In the genomic region with DNA sequence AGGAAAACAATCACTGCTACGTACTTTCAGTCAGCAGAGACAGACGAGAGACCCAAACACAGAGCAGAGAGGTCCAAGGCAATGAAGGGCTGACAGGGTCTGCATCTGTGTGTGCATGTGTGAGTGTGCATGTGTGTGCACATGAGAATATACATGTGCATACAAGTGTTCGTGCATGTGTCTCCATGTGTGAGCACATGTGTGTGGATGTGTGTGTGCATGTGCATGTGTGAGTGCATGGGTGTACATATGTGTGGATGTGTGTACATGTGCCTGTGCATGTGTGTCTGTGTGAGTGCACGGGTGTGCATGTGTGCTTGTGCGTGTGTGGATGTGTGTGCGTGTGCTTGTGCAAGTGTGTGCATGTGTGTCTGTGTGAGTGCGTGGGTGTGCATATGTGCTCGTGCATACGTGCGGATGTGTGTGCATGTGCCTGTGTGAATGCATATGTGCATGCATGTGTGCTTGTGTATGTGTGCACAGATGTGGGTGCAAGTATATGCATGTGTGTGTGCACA, we compare ENCODE assay signal across 17 cellular contexts.
A peak's percentile ranks its signal among the peaks of the same experiment; 100 is the strongest.
DNase-seq lines count a peak whose midpoint lies in the region; ATAC-seq, FAIRE-seq and TF ChIP-seq lines count a peak whose summit lies in the region.
"Had no signal": no experiment of that assay in that cellular context is flagged by ENCODE, and none has a peak within 500 bp of the region (broad histone marks: within the 10 kb centered on the region; RNA-seq: fewer than 3 reads in every experiment).

No MANE protein-coding gene starts in this region.

- FAIRE-seq in bronchial epithelial cell (lab: Jason Lieb, UNC) (peak; percentile 88), urothelium cell line (lab: Jason Lieb, UNC) (peak; percentile 58)
- FAIRE-seq: A549, GM12878 had no signal

- H3F3A ChIP-seq in neural progenitor cell (ENCODE audit: low read depth), result peaks cover 5% of the 10 kb centered on the region

- dilution Hi-C loops in IMR-90 (cut with HindIII; ENCODE audit: low sequenced_read_pairs, unreplicated experiment), result no loop called here

- no peak overlapping the region for H4K5ac ChIP-seq in IMR-90 (ENCODE audit: low read depth, low read length)

- TF ChIP-seq POLR2A in IMR-90 (IDR thresholded peaks at IDR 0.05; ENCODE audit: low read depth, low read length) (no peak), thyroid gland (IDR thresholded peaks at IDR 0.05) (no peak)

- H3K79me2 ChIP-seq in neural progenitor cell (ENCODE audit: low read depth), result no peaks in the 10 kb centered on the region

- H3K4me1 Mint-ChIP-seq in neural progenitor cell, result peaks cover 14% of the 10 kb centered on the region
- H3K4me1 Mint-ChIP-seq: CD4-positive, alpha-beta memory T cell; IgD-negative memory B cell had no signal

- H3K4me1 ChIP-seq in IMR-90 (ENCODE audit: control insufficient read depth, insufficient read depth, low read length) (no peaks in the 10 kb centered on the region), neural progenitor cell (peaks cover 9% of the 10 kb centered on the region), thyroid gland (no peaks in the 10 kb centered on the region), upper lobe of right lung (no peaks in the 10 kb centered on the region)
- H3K4me1 ChIP-seq: A549 had no signal

- no peak overlapping the region for H2BK5ac ChIP-seq in IMR-90 (ENCODE audit: low read depth, low read length, poor library complexity, severe bottlenecking)

- H4K20me1 ChIP-seq in IMR-90 (ENCODE audit: insufficient read depth, low read length), result no peaks in the 10 kb centered on the region
- no peaks in the 10 kb centered on the region for H4K20me1 ChIP-seq in neural progenitor cell (ENCODE audit: low read depth)

- no peak overlapping the region for H3K23ac ChIP-seq in IMR-90 (ENCODE audit: low read depth, low read length)

- no peaks in the 10 kb centered on the region for H3K36me3 Mint-ChIP-seq in neural progenitor cell
- H3K36me3 Mint-ChIP-seq: CD4-positive, alpha-beta memory T cell; IgD-negative memory B cell had no signal

- no peak overlapping the region for H2BK20ac ChIP-seq in IMR-90 (ENCODE audit: low read depth, low read length)

- H3K4me3 Mint-ChIP-seq in neural progenitor cell, result peak overlapping the region; percentile 67
- H3K4me3 Mint-ChIP-seq: CD4-positive, alpha-beta memory T cell; GM23338; IgD-negative memory B cell had no signal

- no peak overlapping the region for H2BK15ac ChIP-seq in IMR-90 (ENCODE audit: low read depth, low read length)

- POLR2A ChIA-PET in IMR-90 (lab: Charles Lee; ENCODE audit: unreplicated experiment), result no interaction called here

- no TSS peak for BruUV-seq in IMR-90 (replicated peaks; lab: Mats Ljungman, UMichigan)

- WGBS in IMR-90 (ENCODE audit: extremely low coverage in 2 of 2, insufficient read length in 1 of 2), 2 experiments, result 64% methylated on average over 8 of the region's 10 CpGs; no CpG with 5 or more reads in 1 of the 2 experiments
- WGBS in thyroid gland, 2 donors, result 68 to 74% methylated on average over 10 of the region's 10 CpGs

- H3K9me1 ChIP-seq in IMR-90 (ENCODE audit: insufficient read depth, low read length), result no peaks in the 10 kb centered on the region

- H3K9ac ChIP-seq in IMR-90 (ENCODE audit: low read depth, low read length) (no peak overlapping the region), neural progenitor cell (no peak overlapping the region)

- no peak overlapping the region for H3K14ac ChIP-seq in IMR-90 (replicated peaks; ENCODE audit: low read depth, low read length)

- intact Hi-C loops in IMR-90 (cut with micrococcal nuclease), result no loop called here
- intact Hi-C loops in thyroid gland (cut with DNase I), result no loop called here
- intact Hi-C loops in upper lobe of right lung (cut with DNase I), result no loop called here

- no peak overlapping the region for H3K56ac ChIP-seq in IMR-90 (ENCODE audit: extremely low read depth, insufficient read depth, low read length)

- CTCF ChIA-PET in IMR-90 (lab: Yijun Ruan, JAX), result no interaction called here

- H3K27ac Mint-ChIP-seq in neural progenitor cell, result peak overlapping the region; percentile 87
- H3K27ac Mint-ChIP-seq: CD4-positive, alpha-beta memory T cell; GM23338; IgD-negative memory B cell had no signal

- no peak overlapping the region for H2AK5ac ChIP-seq in IMR-90 (ENCODE audit: low read depth, low read length)

- in situ Hi-C loops in IMR-90 (cut with MboI; ENCODE audit: low sequenced_read_pairs), result no loop called here

- no peak overlapping the region for H4K91ac ChIP-seq in IMR-90 (ENCODE audit: insufficient read depth, low read depth, low read length)

- ATAC-seq in IMR-90 (ENCODE audit: low read depth) (no peak), upper lobe of right lung (no peak)
- ATAC-seq: A549, GM12878, GM23338 had no signal

- H3K9me3 Mint-ChIP-seq in neural progenitor cell, result no peaks in the 10 kb centered on the region

- H3K4me2 ChIP-seq in IMR-90 (ENCODE audit: low read depth, low read length) (no peak overlapping the region), neural progenitor cell (no peak overlapping the region)
- H3K4me2 ChIP-seq: A549, GM23338 had no signal

- peak overlapping the region; percentile 8 for H2AFZ ChIP-seq in IMR-90 (replicated peaks; ENCODE audit: low read length, poor library complexity)
- H2AFZ ChIP-seq in neural progenitor cell (replicated peaks), result no peak overlapping the region
- H2AFZ ChIP-seq: GM23338 had no signal

- H3K36me3 ChIP-seq in IMR-90 (ENCODE audit: control insufficient read depth, insufficient read depth, low read length) (no peaks in the 10 kb centered on the region), bronchial epithelial cell (ENCODE audit: control insufficient read depth, insufficient read depth, low read length) (no peaks in the 10 kb centered on the region), neural progenitor cell (no peaks in the 10 kb centered on the region), thyroid gland (no peaks in the 10 kb centered on the region), upper lobe of right lung (no peaks in the 10 kb centered on the region)
- H3K36me3 ChIP-seq: BE2C had no signal

- H4K8ac ChIP-seq in IMR-90 (ENCODE audit: low read depth in 2 of 2, low read length in 2 of 2), result no peak overlapping the region

- H3K27me3 Mint-ChIP-seq in neural progenitor cell (ENCODE audit: insufficient read depth, low read depth), result peaks cover 18% of the 10 kb centered on the region

- no peak for TF ChIP-seq RAD21 in IMR-90 (IDR thresholded peaks at IDR 0.05; ENCODE audit: low read length)

- H3K79me1 ChIP-seq in IMR-90 (ENCODE audit: low read depth in 1 of 2, low read length in 2 of 2), result no peaks in the 10 kb centered on the region

- H3K4me3 ChIP-seq in IMR-90 (ENCODE audit: insufficient read depth, low read depth, low read length) (no peak overlapping the region), bronchial epithelial cell (ENCODE audit: low read depth, low read length) (no peak overlapping the region), neural progenitor cell (no peak overlapping the region), thyroid gland (replicated peaks in 1 of 3) (no peak overlapping the region), upper lobe of right lung (no peak overlapping the region)
- H3K4me3 ChIP-seq: A549, GM12878, GM23338 had no signal

- H3K27ac ChIP-seq in IMR-90 (ENCODE audit: insufficient read depth, low read length) (no peak overlapping the region), neural progenitor cell (no peak overlapping the region), thyroid gland (no peak overlapping the region), upper lobe of right lung (no peak overlapping the region)
- H3K27ac ChIP-seq: A549, C4-2B, HL-60 had no signal

- H3K27me3 ChIP-seq in IMR-90 (ENCODE audit: control insufficient read depth, insufficient read depth, low read length) (no peaks in the 10 kb centered on the region), bronchial epithelial cell (ENCODE audit: control insufficient read depth, insufficient read depth, low read length) (no peaks in the 10 kb centered on the region), neural progenitor cell (no peaks in the 10 kb centered on the region), thyroid gland (no peaks in the 10 kb centered on the region), upper lobe of right lung (no peaks in the 10 kb centered on the region)
- H3K27me3 ChIP-seq: BE2C had no signal

- H3K9me3 ChIP-seq in IMR-90 (ENCODE audit: control insufficient read depth, insufficient read depth, low read length) (peaks cover 49% of the 10 kb centered on the region), neural progenitor cell (ENCODE audit: low read depth) (no peaks in the 10 kb centered on the region), thyroid gland (no peaks in the 10 kb centered on the region), upper lobe of right lung (no peaks in the 10 kb centered on the region)
- H3K9me3 ChIP-seq: A549, BE2C had no signal

- no peak overlapping the region for H3K4ac ChIP-seq in IMR-90 (ENCODE audit: low read depth, low read length)

- no peak overlapping the region for H3K18ac ChIP-seq in IMR-90 (ENCODE audit: low read depth, low read length)

- H2BK120ac ChIP-seq in IMR-90 (ENCODE audit: low read depth, low read length), result no peak overlapping the region

- DNase-seq in IMR-90 (no peak), bronchial epithelial cell (ENCODE audit: low read depth) (no peak), neural progenitor cell (ENCODE audit: low spot score) (no peak), urothelium cell line (ENCODE audit: low spot score) (no peak), thyroid gland (no peak), GOT3 (lab: John Stamatoyannopoulos, UW) (no peak), upper lobe of right lung (no peak)
- DNase-seq: BE2C; CD4-positive, alpha-beta memory T cell; DMS79; HCEC 1CT had no signal

- H2AK9ac ChIP-seq in IMR-90 (replicated peaks; ENCODE audit: low read depth, low read length, poor library complexity), result no peak overlapping the region

- TF ChIP-seq CTCF in IMR-90 (conservative IDR thresholded peaks at IDR 0.05; ENCODE audit: low read depth, low read length) (no peak), bronchial epithelial cell (IDR thresholded peaks at IDR 0.05; ENCODE audit: insufficient read depth, low read length, severe bottlenecking) (no peak), neural progenitor cell (IDR thresholded peaks at IDR 0.05) (no peak), thyroid gland (IDR thresholded peaks at IDR 0.05) (no peak), upper lobe of right lung (IDR thresholded peaks at IDR 0.05) (no peak)

TF ChIP-seq in IMR-90, 13 proteins besides CTCF, POLR2A, EP300 and RAD21 (continues in another document):
- TF ChIP-seq SMC3 (IDR thresholded peaks at IDR 0.05; ENCODE audit: low read depth, low read length), result no peak
- no peak for TF ChIP-seq MAFK (IDR thresholded peaks at IDR 0.05; ENCODE audit: low read depth, low read length)
- no peak for TF ChIP-seq MAZ (IDR thresholded peaks at IDR 0.05; ENCODE audit: borderline replicate concordance, low read depth, low read length)
- TF ChIP-seq CEBPB (IDR thresholded peaks at IDR 0.05; ENCODE audit: low read depth, low read length), result no peak
- no peak for TF ChIP-seq NFE2L2 (IDR thresholded peaks at IDR 0.05; ENCODE audit: low read depth, low read length)
